10 cellular contexts compared by ENCODE assay signal in genomic region chr19:40623403-40624239, GRCh38. TPM values are rescaled to one million over a fixed set of nuclear protein-coding genes. Genes with fewer than 3 reads are reported as not detected.
DNase-seq lines count a peak whose midpoint lies in the region; ATAC-seq and TF ChIP-seq lines count a peak whose summit lies in the region.
"Had no signal": no experiment of that assay in that cellular context is flagged by ENCODE, and none has a peak within 500 bp of the region (broad histone marks: within the 10 kb centered on the region; RNA-seq: fewer than 3 reads in every experiment).

No MANE protein-coding gene starts in this region.

- H3K4me1 Mint-ChIP-seq in progenitor cell of endocrine pancreas (ENCODE audit: low read depth) = peaks cover 6% of the 10 kb centered on the region

- no peak for TF ChIP-seq CTCF in progenitor cell of endocrine pancreas (IDR thresholded peaks at IDR 0.05; ENCODE audit: unreplicated experiment)

- H3K4me3 Mint-ChIP-seq in progenitor cell of endocrine pancreas (ENCODE audit: low read depth) = no peak overlapping the region
- H3K4me3 Mint-ChIP-seq: dendritic cell treated with granulocyte-macrophage colony-stimulating factor and Interleukin-4, amounts not matched to agents 40 ng/mL and 50 ng/mL, for 4 days had no signal

- ATAC-seq in HG03159 (IDR thresholded peaks at IDR 0.05; ENCODE audit: unreplicated experiment) = no peak
- ATAC-seq in GM18505 (IDR thresholded peaks at IDR 0.05; ENCODE audit: unreplicated experiment) = no peak
- ATAC-seq in GM19324 (IDR thresholded peaks at IDR 0.05; ENCODE audit: low FRiP score, unreplicated experiment) = no peak

- no peak overlapping the region for H3K27ac Mint-ChIP-seq in progenitor cell of endocrine pancreas
- H3K27ac Mint-ChIP-seq: dendritic cell treated with granulocyte-macrophage colony-stimulating factor and Interleukin-4, amounts not matched to agents 40 ng/mL and 50 ng/mL, for 4 days had no signal

- H3K9me3 Mint-ChIP-seq in progenitor cell of endocrine pancreas (ENCODE audit: low read depth) = no peaks in the 10 kb centered on the region
- H3K9me3 Mint-ChIP-seq: dendritic cell treated with granulocyte-macrophage colony-stimulating factor and Interleukin-4, amounts not matched to agents 40 ng/mL and 50 ng/mL, for 4 days had no signal

- no peak for TF ChIP-seq POLR2A in erythroblast (IDR thresholded peaks at IDR 0.05; ENCODE audit: low read length)
- no peak for TF ChIP-seq POLR2A in GM18505 (IDR thresholded peaks at IDR 0.05; ENCODE audit: borderline replicate concordance, extremely low read depth, insufficient read depth, insufficient read length)

- peak; percentile 65 for DNase-seq in activated CD4-positive, alpha-beta T cell treated with anti-CD3 and anti-CD28 coated beads for 48 hours
- DNase-seq in activated CD4-positive, alpha-beta T cell treated with anti-CD3 and anti-CD28 coated beads, Interleukin-2, amount 50 U/mL, for 1 hour = no peak
- peak; percentile 93 for DNase-seq in NCI-H748 treated with DMSO at 0.1 percent for 48 hours (lab: John Stamatoyannopoulos, UW)
- DNase-seq in erythroblast (lab: John Stamatoyannopoulos, UW) = peak; percentile 67 to 73
- peak; percentile 59 for DNase-seq in progenitor cell of endocrine pancreas (ENCODE audit: low spot score, unreplicated experiment)
- DNase-seq: occipital lobe had no signal

- peaks cover 9% of the 10 kb centered on the region for H3K27me3 Mint-ChIP-seq in progenitor cell of endocrine pancreas
- H3K27me3 Mint-ChIP-seq: dendritic cell treated with granulocyte-macrophage colony-stimulating factor and Interleukin-4, amounts not matched to agents 40 ng/mL and 50 ng/mL, for 4 days had no signal

- H3K36me3 Mint-ChIP-seq in progenitor cell of endocrine pancreas (ENCODE audit: insufficient read depth) = peaks cover 4% of the 10 kb centered on the region

RNA-seq across cellular contexts. Expression of gene LTBP4, which starts 22.5 kb away (rescaled TPM):
- 25.4 TPM in 2 replicates for total RNA-seq in progenitor cell of endocrine pancreas

RNA-seq across cellular contexts. Expression of gene SHKBP1, which starts 46.9 kb away (rescaled TPM):
- 102 and 114 TPM in 2 replicates for total RNA-seq in progenitor cell of endocrine pancreas
